Comparison of ENCODE assay signal across 20 cellular contexts in the genomic region with DNA sequence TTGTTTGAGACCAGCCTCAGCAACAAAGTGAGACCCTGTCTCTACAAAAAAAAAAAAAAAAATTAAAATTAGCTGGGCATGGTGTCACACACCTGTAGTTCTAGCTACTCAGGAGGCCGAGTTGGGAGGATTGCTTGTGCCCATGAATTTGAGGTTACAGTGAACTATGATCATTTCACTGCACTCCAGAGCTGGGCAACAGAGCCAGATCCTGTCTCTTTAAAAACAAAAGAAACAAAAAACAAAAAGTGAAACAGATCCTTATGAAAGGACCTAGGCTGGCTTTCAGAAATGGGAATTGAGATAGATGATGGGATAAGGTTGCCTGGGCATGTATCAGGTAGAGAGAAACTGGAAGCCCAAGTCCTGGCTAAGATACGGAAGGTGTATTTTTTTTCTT. TPM values are rescaled to one million over a fixed set of nuclear protein-coding genes. Genes with fewer than 3 reads are reported as not detected.
A peak's percentile ranks its signal among the peaks of the same experiment; 100 is the strongest.
DNase-seq lines count a peak whose midpoint lies in the region; ATAC-seq and TF ChIP-seq lines count a peak whose summit lies in the region.
"Had no signal": no experiment of that assay in that cellular context is flagged by ENCODE, and none has a peak within 500 bp of the region (broad histone marks: within the 10 kb centered on the region; RNA-seq: fewer than 3 reads in every experiment).

No MANE protein-coding gene starts in this region.

- peaks cover 6 to 72% (median 9%) of the 10 kb centered on the region in 3 donors for H3K36me3 ChIP-seq in tibial nerve

- no peak for DNase-seq in activated naive CD4-positive, alpha-beta T cell treated with anti-CD3 and anti-CD28 coated beads, Interleukin-2, amount 10 ng/mL, durations not matched to agents 7 days and 5 days
- DNase-seq in memory B cell (ENCODE audit: low spot score in 2 of 2) = no peak
- no peak for DNase-seq in tibial nerve (ENCODE audit: low spot score in 2 of 2)
- no peak for DNase-seq in NCI-H1930 (lab: John Stamatoyannopoulos, UW)
- DNase-seq in HUDEP-2 (lab: John Stamatoyannopoulos, UW; ENCODE audit: unreplicated experiment in 76 of 76) = no peak
- no peak for DNase-seq in activated CD8-positive, alpha-beta T cell treated with anti-CD3 and anti-CD28 coated beads, Interleukin-2, amount 10 ng/mL, durations not matched to agents 7 days and 5 days
- DNase-seq: CD8-positive, alpha-beta memory T cell; GM23248; KG1; NCI-H1417 treated with DMSO at 0.1 percent for 48 hours; NCI-H187 treated with DMSO at 0.1 percent for 48 hours; NCI-H2171; NCI-H526; PC-3; RPMI8226; SIG-M5 had no signal

- no peaks in the 10 kb centered on the region for H3K9me3 Mint-ChIP-seq in activated naive CD4-positive, alpha-beta T cell treated with anti-CD3 and anti-CD28 coated beads, Interleukin-2, amount 50 U/mL, for 24 hours
- H3K9me3 Mint-ChIP-seq in activated naive CD4-positive, alpha-beta T cell treated with anti-CD3 and anti-CD28 coated beads, Interleukin-2, amount 10 ng/mL, durations not matched to agents 7 days and 5 days = no peaks in the 10 kb centered on the region
- no peaks in the 10 kb centered on the region for H3K9me3 Mint-ChIP-seq in activated T-helper 17 cell treated with anti-CD3 and anti-CD28 coated beads, Interleukin-2, amount 50 U/mL, for 72 hours
- no peaks in the 10 kb centered on the region for H3K9me3 Mint-ChIP-seq in memory B cell
- no peaks in the 10 kb centered on the region for H3K9me3 Mint-ChIP-seq in activated CD8-positive, alpha-beta T cell treated with anti-CD3 and anti-CD28 coated beads, Interleukin-2, amount 10 ng/mL, durations not matched to agents 7 days and 5 days (ENCODE audit: insufficient read depth)
- H3K9me3 Mint-ChIP-seq: CD8-positive, alpha-beta memory T cell had no signal

- H3K4me3 Mint-ChIP-seq in activated naive CD4-positive, alpha-beta T cell treated with anti-CD3 and anti-CD28 coated beads, Interleukin-2, amount 50 U/mL, for 24 hours = no peak overlapping the region
- no peak overlapping the region for H3K4me3 Mint-ChIP-seq in activated naive CD4-positive, alpha-beta T cell treated with anti-CD3 and anti-CD28 coated beads, Interleukin-2, amount 10 ng/mL, durations not matched to agents 7 days and 5 days
- no peak overlapping the region for H3K4me3 Mint-ChIP-seq in activated T-helper 17 cell treated with anti-CD3 and anti-CD28 coated beads, Interleukin-2, amount 50 U/mL, for 72 hours
- no peak overlapping the region for H3K4me3 Mint-ChIP-seq in memory B cell
- no peak overlapping the region for H3K4me3 Mint-ChIP-seq in activated CD8-positive, alpha-beta T cell treated with anti-CD3 and anti-CD28 coated beads, Interleukin-2, amount 10 ng/mL, durations not matched to agents 7 days and 5 days
- H3K4me3 Mint-ChIP-seq: CD8-positive, alpha-beta memory T cell had no signal

- H3K4me1 ChIP-seq in tibial nerve = peaks cover 0 to 4% (median 0%) of the 10 kb centered on the region in 4 donors
- H3K4me1 ChIP-seq: HAP-1 had no signal

- TF ChIP-seq CTCF in tibial nerve (IDR thresholded peaks at IDR 0.05) = no peak

- peaks cover 11% of the 10 kb centered on the region for H3K36me3 Mint-ChIP-seq in activated naive CD4-positive, alpha-beta T cell treated with anti-CD3 and anti-CD28 coated beads, Interleukin-2, amount 50 U/mL, for 24 hours
- H3K36me3 Mint-ChIP-seq in activated naive CD4-positive, alpha-beta T cell treated with anti-CD3 and anti-CD28 coated beads, Interleukin-2, amount 10 ng/mL, durations not matched to agents 7 days and 5 days = peaks cover 30% of the 10 kb centered on the region
- H3K36me3 Mint-ChIP-seq in activated T-helper 17 cell treated with anti-CD3 and anti-CD28 coated beads, Interleukin-2, amount 50 U/mL, for 72 hours (ENCODE audit: low read depth) = peaks cover 95% of the 10 kb centered on the region
- H3K36me3 Mint-ChIP-seq in memory B cell = peaks cover 18% of the 10 kb centered on the region
- H3K36me3 Mint-ChIP-seq in activated CD8-positive, alpha-beta T cell treated with anti-CD3 and anti-CD28 coated beads, Interleukin-2, amount 10 ng/mL, durations not matched to agents 7 days and 5 days (ENCODE audit: low read depth) = peaks cover 33% of the 10 kb centered on the region

- no peaks in the 10 kb centered on the region for H3K27me3 ChIP-seq in tibial nerve
- H3K27me3 ChIP-seq: BLaER1 had no signal

- TF ChIP-seq EP300 in tibial nerve (IDR thresholded peaks at IDR 0.05) = no peak

- H3K27ac ChIP-seq in tibial nerve = peak overlapping the region in 3 of 4 donors; percentile 19 to 56 (median 56)
- H3K27ac ChIP-seq: BLaER1, GM23248 had no signal

- no peaks in the 10 kb centered on the region for H3K27me3 Mint-ChIP-seq in activated naive CD4-positive, alpha-beta T cell treated with anti-CD3 and anti-CD28 coated beads, Interleukin-2, amount 50 U/mL, for 24 hours
- no peaks in the 10 kb centered on the region for H3K27me3 Mint-ChIP-seq in activated naive CD4-positive, alpha-beta T cell treated with anti-CD3 and anti-CD28 coated beads, Interleukin-2, amount 10 ng/mL, durations not matched to agents 7 days and 5 days
- no peaks in the 10 kb centered on the region for H3K27me3 Mint-ChIP-seq in activated T-helper 17 cell treated with anti-CD3 and anti-CD28 coated beads, Interleukin-2, amount 50 U/mL, for 72 hours
- H3K27me3 Mint-ChIP-seq in memory B cell = no peaks in the 10 kb centered on the region
- no peaks in the 10 kb centered on the region for H3K27me3 Mint-ChIP-seq in activated CD8-positive, alpha-beta T cell treated with anti-CD3 and anti-CD28 coated beads, Interleukin-2, amount 10 ng/mL, durations not matched to agents 7 days and 5 days (ENCODE audit: low read depth)
- H3K27me3 Mint-ChIP-seq: CD8-positive, alpha-beta memory T cell had no signal

- CTCF ChIA-PET in activated naive CD4-positive, alpha-beta T cell treated with anti-CD3 and anti-CD28 coated beads, Interleukin-2, amount 10 ng/mL, durations not matched to agents 7 days and 5 days (lab: Charles Lee) = no interaction called here
- CTCF ChIA-PET in activated CD8-positive, alpha-beta T cell treated with anti-CD3 and anti-CD28 coated beads, Interleukin-2, amount 10 ng/mL, durations not matched to agents 7 days and 5 days (lab: Charles Lee) = interaction anchor here (1.0 to 1.4 kb wide), 2 partner anchors 20 to 59 kb away, joined by 3 to 6 read pairs; no protein-coding TSS in a partner anchor

- 96% methylated on average over 2 of the region's 2 CpGs for WGBS in tibial nerve, 2 donors

- POLR2A ChIA-PET in activated CD8-positive, alpha-beta T cell treated with anti-CD3 and anti-CD28 coated beads, Interleukin-2, amount 10 ng/mL, durations not matched to agents 7 days and 5 days (lab: Charles Lee) = no interaction called here

- H3K4me1 Mint-ChIP-seq in activated naive CD4-positive, alpha-beta T cell treated with anti-CD3 and anti-CD28 coated beads, Interleukin-2, amount 50 U/mL, for 24 hours = peaks cover 4% of the 10 kb centered on the region
- no peaks in the 10 kb centered on the region for H3K4me1 Mint-ChIP-seq in activated naive CD4-positive, alpha-beta T cell treated with anti-CD3 and anti-CD28 coated beads, Interleukin-2, amount 10 ng/mL, durations not matched to agents 7 days and 5 days
- no peaks in the 10 kb centered on the region for H3K4me1 Mint-ChIP-seq in activated T-helper 17 cell treated with anti-CD3 and anti-CD28 coated beads, Interleukin-2, amount 50 U/mL, for 72 hours
- H3K4me1 Mint-ChIP-seq in memory B cell = peaks cover 2% of the 10 kb centered on the region
- no peaks in the 10 kb centered on the region for H3K4me1 Mint-ChIP-seq in activated CD8-positive, alpha-beta T cell treated with anti-CD3 and anti-CD28 coated beads, Interleukin-2, amount 10 ng/mL, durations not matched to agents 7 days and 5 days (ENCODE audit: low read depth)

- H3K27ac Mint-ChIP-seq in activated naive CD4-positive, alpha-beta T cell treated with anti-CD3 and anti-CD28 coated beads, Interleukin-2, amount 50 U/mL, for 24 hours = peak overlapping the region; percentile 64
- H3K27ac Mint-ChIP-seq in activated naive CD4-positive, alpha-beta T cell treated with anti-CD3 and anti-CD28 coated beads, Interleukin-2, amount 10 ng/mL, durations not matched to agents 7 days and 5 days = no peak overlapping the region
- peak overlapping the region; percentile 57 for H3K27ac Mint-ChIP-seq in activated T-helper 17 cell treated with anti-CD3 and anti-CD28 coated beads, Interleukin-2, amount 50 U/mL, for 72 hours
- H3K27ac Mint-ChIP-seq in memory B cell = peak overlapping the region; percentile 50
- no peak overlapping the region for H3K27ac Mint-ChIP-seq in activated CD8-positive, alpha-beta T cell treated with anti-CD3 and anti-CD28 coated beads, Interleukin-2, amount 10 ng/mL, durations not matched to agents 7 days and 5 days

- no peak overlapping the region for H3K4me3 ChIP-seq in tibial nerve
- H3K4me3 ChIP-seq: BLaER1, GM23248, HAP-1 had no signal

- no peak for ATAC-seq in activated T-helper 17 cell treated with anti-CD3 and anti-CD28 coated beads, Interleukin-2, amount 50 U/mL, for 72 hours (replicated peaks)
- no peak for ATAC-seq in memory B cell (ENCODE audit: low read depth)
- ATAC-seq in activated CD8-positive, alpha-beta T cell treated with anti-CD3 and anti-CD28 coated beads, Interleukin-2, amount 10 ng/mL, durations not matched to agents 7 days and 5 days = no peak
- ATAC-seq: PC-3 had no signal

- no peak for TF ChIP-seq POLR2A in tibial nerve (IDR thresholded peaks at IDR 0.05)

- H3K9me3 ChIP-seq in tibial nerve = no peaks in the 10 kb centered on the region
- H3K9me3 ChIP-seq: BLaER1, HAP-1 had no signal

RNA-seq across cellular contexts. Expression of gene ACTR6, which starts 13.9 kb away (rescaled TPM):
- 10 to 100 TPM; 31.0 to 40.6 TPM for total RNA-seq in activated T-helper 17 cell treated with anti-CD3 and anti-CD28 coated beads, Interleukin-2, amount 50 U/mL, for 72 hours
- total RNA-seq in tibial nerve = 10 to 100 TPM; 11.1 to 19.5 (median 15.5) TPM
- total RNA-seq in activated CD8-positive, alpha-beta T cell treated with anti-CD3 and anti-CD28 coated beads, Interleukin-2, amount 10 ng/mL, durations not matched to agents 7 days and 5 days = 10 to 100 TPM; 29.5 to 34.8 TPM

RNA-seq across cellular contexts. Expression of gene DEPDC4, which starts 52.4 kb away (rescaled TPM):
- 1 to 10 TPM; 2.4 TPM for total RNA-seq in activated T-helper 17 cell treated with anti-CD3 and anti-CD28 coated beads, Interleukin-2, amount 50 U/mL, for 72 hours
- total RNA-seq in tibial nerve = 1 to 10 TPM in 1 of 4 donors, not detected in 3; 1.2 TPM
- total RNA-seq in activated CD8-positive, alpha-beta T cell treated with anti-CD3 and anti-CD28 coated beads, Interleukin-2, amount 10 ng/mL, durations not matched to agents 7 days and 5 days = 1 to 10 TPM; 1.6 to 2.8 TPM
- total RNA-seq: GM23248 had no signal

RNA-seq across cellular contexts. Expression of gene SCYL2, which starts 52.5 kb away (rescaled TPM):
- 10 to 100 TPM; 18.7 to 31.2 TPM for total RNA-seq in activated T-helper 17 cell treated with anti-CD3 and anti-CD28 coated beads, Interleukin-2, amount 50 U/mL, for 72 hours
- 10 to 100 TPM; 37.5 to 70.1 (median 54.6) TPM for total RNA-seq in tibial nerve
- total RNA-seq in activated CD8-positive, alpha-beta T cell treated with anti-CD3 and anti-CD28 coated beads, Interleukin-2, amount 10 ng/mL, durations not matched to agents 7 days and 5 days = 10 to 100 TPM; 33.6 to 38.7 TPM

Comparison
In these comparisons a context has a peak if more than half of its experiments do, and no peak if none do; other contexts are left out.
1. H3K27ac Mint-ChIP-seq: peak in activated naive CD4-positive, alpha-beta T cell treated with anti-CD3 and anti-CD28 coated beads, Interleukin-2, amount 50 U/mL, for 24 hours (single experiment), activated T-helper 17 cell treated with anti-CD3 and anti-CD28 coated beads, Interleukin-2, amount 50 U/mL, for 72 hours (single experiment) and memory B cell (single experiment); none in activated naive CD4-positive, alpha-beta T cell treated with anti-CD3 and anti-CD28 coated beads, Interleukin-2, amount 10 ng/mL, durations not matched to agents 7 days and 5 days (single experiment) and activated CD8-positive, alpha-beta T cell treated with anti-CD3 and anti-CD28 coated beads, Interleukin-2, amount 10 ng/mL, durations not matched to agents 7 days and 5 days (single experiment).